Comparison of ENCODE assay signal across 7 cellular contexts in genomic region chr3:186255703-186256331, GRCh38.
DNase-seq lines count a peak whose midpoint lies in the region; ATAC-seq, FAIRE-seq and TF ChIP-seq lines count a peak whose summit lies in the region.

No MANE protein-coding gene starts in this region.

- no peak overlapping the region for H3K27ac ChIP-seq in mammary epithelial cell (ENCODE audit: insufficient read depth, low read depth, low read length)
- H3K27ac ChIP-seq in pancreas: no peak overlapping the region

- WGBS in mammary epithelial cell (ENCODE audit: low coverage, missing lambda C conversion rate): 18% methylated on average over 16 of the region's 19 CpGs
- whole genome bisulfite sequencing in pancreas, 2 donors: 24 to 30% methylated on average over 19 of the region's 19 CpGs

- H3K9me3 ChIP-seq in mammary epithelial cell (replicated peaks; ENCODE audit: insufficient read depth, low read length): no peaks in the 10 kb centered on the region
- H3K9me3 ChIP-seq in pancreas: no peaks in the 10 kb centered on the region

- H3K4me1 ChIP-seq in mammary epithelial cell (ENCODE audit: insufficient read depth, low read length) (peaks cover 25% of the 10 kb centered on the region), pancreas (peaks cover 0 to 4% (median 0%) of the 10 kb centered on the region in 3 donors)

- TF ChIP-seq CTCF in LNCAP (IDR thresholded peaks at IDR 0.05) (peak; percentile 34; the same call in 1 of the 2 replicates), mammary epithelial cell (conservative IDR thresholded peaks at IDR 0.05 in 1 of 2, IDR thresholded peaks at IDR 0.05 in 1 of 2; ENCODE audit: extremely low read depth in 1 of 2, insufficient read depth in 1 of 2, low read depth in 1 of 2, low read length in 2 of 2) (peak; percentile 21 to 42), pancreas (IDR thresholded peaks at IDR 0.05) (no peak)

- dilution Hi-C loops in mammary epithelial cell (cut with HindIII; ENCODE audit: low sequenced_read_pairs): no loop called here

- CTCF ChIA-PET in mammary epithelial cell (lab: Charles Lee; ENCODE audit: low non-redundant PET): interaction anchor here (0.6 to 1.2 kb wide), 2 partner anchors 158 to 281 kb away, joined by 3 to 5 read pairs; no protein-coding TSS in a partner anchor
- CTCF ChIA-PET in HEK293T (lab: Yijun Ruan, JAX): interaction anchor here (0.6 kb wide), 1 partner anchor 279 kb away, joined by 12 read pairs; no protein-coding TSS in a partner anchor

- H3K4me3 ChIP-seq in mammary epithelial cell (replicated peaks in 1 of 3; ENCODE audit: insufficient read depth in 1 of 3, low read depth in 2 of 3, low read length in 3 of 3) (no peak overlapping the region), pancreas (no peak overlapping the region)

- no peaks in the 10 kb centered on the region for H4K20me1 ChIP-seq in mammary epithelial cell (ENCODE audit: insufficient read depth, low read length)

- FAIRE-seq in pancreas (lab: Jason Lieb, UNC): no peak

- peak; percentile 32 for ATAC-seq in GM18907 (IDR thresholded peaks at IDR 0.05; ENCODE audit: unreplicated experiment)
- peak; percentile 53 to 73 (median 64) for ATAC-seq in pancreas

- DNase-seq in mammary epithelial cell (peak; percentile 61), pancreas (peak; percentile 50 to 73 (median 68)), AG08396 (ENCODE audit: low spot score) (no peak), epidermal melanocyte (ENCODE audit: insufficient read length, low spot score) (no peak), HEK293T (ENCODE audit: extremely low spot score) (no peak)

- H3K36me3 ChIP-seq in mammary epithelial cell (ENCODE audit: insufficient read depth, low read length): no peaks in the 10 kb centered on the region
- H3K36me3 ChIP-seq in pancreas: no peaks in the 10 kb centered on the region

- BruUV-seq in mammary epithelial cell (replicated peaks; lab: Mats Ljungman, UMichigan): no TSS peak

- H2AFZ ChIP-seq in mammary epithelial cell (ENCODE audit: low read depth, low read length): peak overlapping the region; percentile 59

- intact Hi-C loops in mammary epithelial cell (cut with micrococcal nuclease) (loop anchor here (5.0 kb wide), 3 partner anchors 274 to 566 kb away; partner anchors contain the start of gene RFC4), pancreas (cut with DNase I) (no loop called here)

- H3K9ac ChIP-seq in mammary epithelial cell (ENCODE audit: insufficient read depth, low read length): no peak overlapping the region

- no peaks in the 10 kb centered on the region for H3K79me2 ChIP-seq in mammary epithelial cell (ENCODE audit: insufficient read depth, low read length)

- H3K27me3 ChIP-seq in mammary epithelial cell (ENCODE audit: insufficient read depth, low read length) (no peaks in the 10 kb centered on the region), pancreas (no peaks in the 10 kb centered on the region)

- in situ Hi-C loops in mammary epithelial cell (cut with MboI; ENCODE audit: low sequenced_read_pairs in 2 of 2): loop anchor here in 1 of 2 donors (5.0 kb wide), 2 partner anchors 274 to 286 kb away; partner anchors contain the start of gene CRYGS

- POLR2A ChIA-PET in HEK293T (lab: Yijun Ruan, JAX): no interaction called here

- peak overlapping the region; percentile 59 for H3K4me2 ChIP-seq in mammary epithelial cell (ENCODE audit: insufficient read depth, low read depth, low read length)

TF ChIP-seq in HEK293T, 16 proteins besides CTCF, POLR2A, EP300 and RAD21:
- no peak for TF ChIP-seq LEF1 (IDR thresholded peaks at IDR 0.05; ENCODE audit: borderline replicate concordance)
- no peak for TF ChIP-seq FOXA1 (IDR thresholded peaks at IDR 0.05)
- TF ChIP-seq L3MBTL2 (conservative IDR thresholded peaks at IDR 0.05): no peak
- no peak for TF ChIP-seq FOXK2 (IDR thresholded peaks at IDR 0.05)
- no peak for TF ChIP-seq ZNF384 (IDR thresholded peaks at IDR 0.05)
- no peak for TF ChIP-seq CTBP1 (IDR thresholded peaks at IDR 0.05; ENCODE audit: borderline replicate concordance)
- no peak for TF ChIP-seq HDGF (IDR thresholded peaks at IDR 0.05; ENCODE audit: borderline replicate concordance)
- no peak for TF ChIP-seq PKNOX1 (IDR thresholded peaks at IDR 0.05)
- no peak for TF ChIP-seq BHLHE40 (IDR thresholded peaks at IDR 0.05; ENCODE audit: borderline replicate concordance)
- TF ChIP-seq NFRKB (IDR thresholded peaks at IDR 0.05): no peak
- TF ChIP-seq ARNT (IDR thresholded peaks at IDR 0.05): no peak
- no peak for TF ChIP-seq ELF4 (IDR thresholded peaks at IDR 0.05)
- TF ChIP-seq SUZ12 (IDR thresholded peaks at IDR 0.05): no peak
- no peak for TF ChIP-seq FOXM1 (IDR thresholded peaks at IDR 0.05; ENCODE audit: borderline replicate concordance)
- TF ChIP-seq TARDBP (IDR thresholded peaks at IDR 0.05): no peak
- TF ChIP-seq SP1 (IDR thresholded peaks at IDR 0.05): no peak

Comparison
In these comparisons a context has a peak if more than half of its experiments do, and no peak if none do; other contexts are left out.
1. CTCF ChIP-seq: peak in LNCAP (single experiment) and mammary epithelial cell (2 of 2); none in pancreas (0 of 4).
2. DNase-seq: peak in mammary epithelial cell (single experiment) and pancreas (6 of 6); none in AG08396 (single experiment), epidermal melanocyte (single experiment) and HEK293T (single experiment).